1 cellular context compared by ENCODE assay signal in genomic region chr3:152786977-152787681, GRCh38.
TF ChIP-seq lines count a peak whose summit lies in the region.

No MANE protein-coding gene starts in this region.

TF ChIP-seq in K562, 482 proteins besides CTCF, POLR2A, EP300 and RAD21 (continued from another document and continues in another):
- TF ChIP-seq, protein P1, sequence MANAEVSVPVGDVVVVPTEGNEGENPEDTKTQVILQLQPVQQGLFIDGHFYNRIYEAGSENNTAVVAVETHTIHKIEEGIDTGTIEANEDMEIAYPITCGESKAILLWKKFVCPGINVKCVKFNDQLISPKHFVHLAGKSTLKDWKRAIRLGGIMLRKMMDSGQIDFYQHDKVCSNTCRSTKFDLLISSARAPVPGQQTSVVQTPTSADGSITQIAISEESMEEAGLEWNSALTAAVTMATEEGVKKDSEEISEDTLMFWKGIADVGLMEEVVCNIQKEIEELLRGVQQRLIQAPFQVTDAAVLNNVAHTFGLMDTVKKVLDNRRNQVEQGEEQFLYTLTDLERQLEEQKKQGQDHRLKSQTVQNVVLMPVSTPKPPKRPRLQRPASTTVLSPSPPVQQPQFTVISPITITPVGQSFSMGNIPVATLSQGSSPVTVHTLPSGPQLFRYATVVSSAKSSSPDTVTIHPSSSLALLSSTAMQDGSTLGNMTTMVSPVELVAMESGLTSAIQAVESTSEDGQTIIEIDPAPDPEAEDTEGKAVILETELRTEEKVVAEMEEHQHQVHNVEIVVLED (CRISPR knock-in tag; IDR thresholded peaks at IDR 0.05) = no peak
- TF ChIP-seq PRPF4 (IDR thresholded peaks at IDR 0.05; ENCODE audit: insufficient read depth, low read depth, low read length, poor library complexity, severe bottlenecking) (no peak), SRSF9 (IDR thresholded peaks at IDR 0.05; ENCODE audit: borderline replicate concordance, low read depth, low read length) (no peak), ARID1B (IDR thresholded peaks at IDR 0.05) (peak; percentile 31; the same call in 1 of the 2 replicates), ZNF280A (IDR thresholded peaks at IDR 0.05; ENCODE audit: low read depth, partially characterized antibody) (peak; percentile 39), HMG20A (CRISPR knock-in tag; conservative IDR thresholded peaks at IDR 0.05) (no peak), DIDO1 (tag; IDR thresholded peaks at IDR 0.05; ENCODE audit: low read depth) (no peak), HOXB6 (CRISPR knock-in tag; IDR thresholded peaks at IDR 0.05; ENCODE audit: borderline replicate concordance) (no peak), SOX6 (IDR thresholded peaks at IDR 0.05) (peak; percentile 54; the same call in 1 of the 2 replicates), ZNF444 (CRISPR knock-in tag; IDR thresholded peaks at IDR 0.05) (no peak), ZEB2 (IDR thresholded peaks at IDR 0.05) (no peak), FOXM1 (IDR thresholded peaks at IDR 0.05; ENCODE audit: low read depth) (peak; percentile 71), FOXM1 (CRISPR knock-in tag; IDR thresholded peaks at IDR 0.05; ENCODE audit: low read depth) (no peak), TAL1 (IDR thresholded peaks at IDR 0.05) (peak; percentile 34; the same call in 1 of the 2 replicates), CC2D1A (IDR thresholded peaks at IDR 0.05) (no peak), SRSF3 (IDR thresholded peaks at IDR 0.05; ENCODE audit: insufficient read depth, low read length) (no peak), NR2F6 (CRISPR knock-in tag; IDR thresholded peaks at IDR 0.05) (no peak), JUN (IDR thresholded peaks at IDR 0.05; ENCODE audit: borderline replicate concordance, low read depth, low read length) (no peak), JUN (CRISPR knock-in tag; IDR thresholded peaks at IDR 0.05; ENCODE audit: borderline replicate concordance) (no peak), HMGXB4 (CRISPR knock-in tag; IDR thresholded peaks at IDR 0.05) (no peak), THRB (CRISPR knock-in tag; conservative IDR thresholded peaks at IDR 0.05) (no peak), TRIM28 (IDR thresholded peaks at IDR 0.05) (peak; percentile 70; the same call in 1 of the 2 replicates), ZNF76 (CRISPR knock-in tag; IDR thresholded peaks at IDR 0.05; ENCODE audit: borderline replicate concordance) (no peak), ETV5 (CRISPR knock-in tag; IDR thresholded peaks at IDR 0.05; ENCODE audit: low read depth) (no peak), CHD4 (IDR thresholded peaks at IDR 0.05; ENCODE audit: insufficient read depth, insufficient replicate concordance, low read depth, low read length, poor library complexity, severe bottlenecking) (no peak), ZNF23 (CRISPR knock-in tag; IDR thresholded peaks at IDR 0.05) (no peak), E2F6 (IDR thresholded peaks at IDR 0.05; ENCODE audit: borderline replicate concordance in 1 of 2, extremely low read depth in 1 of 2, insufficient read depth in 1 of 2, insufficient read length in 1 of 2, low read depth in 1 of 2, low read length in 1 of 2, poor library complexity in 1 of 2, severe bottlenecking in 1 of 2) (no peak), TCF3 (CRISPR knock-in tag; IDR thresholded peaks at IDR 0.05) (peak; percentile 72), ZNF174 (CRISPR knock-in tag; IDR thresholded peaks at IDR 0.05) (no peak), PHB (CRISPR knock-in tag; IDR thresholded peaks at IDR 0.05) (no peak), TEAD1 (CRISPR knock-in tag; IDR thresholded peaks at IDR 0.05) (peak; percentile 63 to 73; a peak in 2 of 4 replicates)
- TF ChIP-seq, protein P2, sequence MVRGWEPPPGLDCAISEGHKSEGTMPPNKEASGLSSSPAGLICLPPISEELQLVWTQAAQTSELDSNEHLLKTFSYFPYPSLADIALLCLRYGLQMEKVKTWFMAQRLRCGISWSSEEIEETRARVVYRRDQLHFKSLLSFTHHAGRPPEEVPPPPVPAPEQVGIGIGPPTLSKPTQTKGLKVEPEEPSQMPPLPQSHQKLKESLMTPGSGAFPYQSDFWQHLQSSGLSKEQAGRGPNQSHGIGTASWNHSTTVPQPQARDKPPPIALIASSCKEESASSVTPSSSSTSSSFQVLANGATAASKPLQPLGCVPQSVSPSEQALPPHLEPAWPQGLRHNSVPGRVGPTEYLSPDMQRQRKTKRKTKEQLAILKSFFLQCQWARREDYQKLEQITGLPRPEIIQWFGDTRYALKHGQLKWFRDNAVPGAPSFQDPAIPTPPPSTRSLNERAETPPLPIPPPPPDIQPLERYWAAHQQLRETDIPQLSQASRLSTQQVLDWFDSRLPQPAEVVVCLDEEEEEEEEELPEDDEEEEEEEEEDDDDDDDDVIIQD (CRISPR knock-in tag; IDR thresholded peaks at IDR 0.05) = no peak
- TF ChIP-seq, protein P3, sequence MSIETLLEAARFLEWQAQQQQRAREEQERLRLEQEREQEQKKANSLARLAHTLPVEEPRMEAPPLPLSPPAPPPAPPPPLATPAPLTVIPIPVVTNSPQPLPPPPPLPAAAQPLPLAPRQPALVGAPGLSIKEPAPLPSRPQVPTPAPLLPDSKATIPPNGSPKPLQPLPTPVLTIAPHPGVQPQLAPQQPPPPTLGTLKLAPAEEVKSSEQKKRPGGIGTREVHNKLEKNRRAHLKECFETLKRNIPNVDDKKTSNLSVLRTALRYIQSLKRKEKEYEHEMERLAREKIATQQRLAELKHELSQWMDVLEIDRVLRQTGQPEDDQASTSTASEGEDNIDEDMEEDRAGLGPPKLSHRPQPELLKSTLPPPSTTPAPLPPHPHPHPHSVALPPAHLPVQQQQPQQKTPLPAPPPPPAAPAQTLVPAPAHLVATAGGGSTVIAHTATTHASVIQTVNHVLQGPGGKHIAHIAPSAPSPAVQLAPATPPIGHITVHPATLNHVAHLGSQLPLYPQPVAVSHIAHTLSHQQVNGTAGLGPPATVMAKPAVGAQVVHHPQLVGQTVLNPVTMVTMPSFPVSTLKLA (conservative IDR thresholded peaks at IDR 0.05) = no peak
- TF ChIP-seq, protein P4, sequence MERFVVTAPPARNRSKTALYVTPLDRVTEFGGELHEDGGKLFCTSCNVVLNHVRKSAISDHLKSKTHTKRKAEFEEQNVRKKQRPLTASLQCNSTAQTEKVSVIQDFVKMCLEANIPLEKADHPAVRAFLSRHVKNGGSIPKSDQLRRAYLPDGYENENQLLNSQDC (CRISPR knock-in tag; IDR thresholded peaks at IDR 0.05) = no peak
- TF ChIP-seq, protein P5, sequence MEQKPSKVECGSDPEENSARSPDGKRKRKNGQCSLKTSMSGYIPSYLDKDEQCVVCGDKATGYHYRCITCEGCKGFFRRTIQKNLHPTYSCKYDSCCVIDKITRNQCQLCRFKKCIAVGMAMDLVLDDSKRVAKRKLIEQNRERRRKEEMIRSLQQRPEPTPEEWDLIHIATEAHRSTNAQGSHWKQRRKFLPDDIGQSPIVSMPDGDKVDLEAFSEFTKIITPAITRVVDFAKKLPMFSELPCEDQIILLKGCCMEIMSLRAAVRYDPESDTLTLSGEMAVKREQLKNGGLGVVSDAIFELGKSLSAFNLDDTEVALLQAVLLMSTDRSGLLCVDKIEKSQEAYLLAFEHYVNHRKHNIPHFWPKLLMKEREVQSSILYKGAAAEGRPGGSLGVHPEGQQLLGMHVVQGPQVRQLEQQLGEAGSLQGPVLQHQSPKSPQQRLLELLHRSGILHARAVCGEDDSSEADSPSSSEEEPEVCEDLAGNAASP (IDR thresholded peaks at IDR 0.05) = no peak
- TF ChIP-seq, protein P6, sequence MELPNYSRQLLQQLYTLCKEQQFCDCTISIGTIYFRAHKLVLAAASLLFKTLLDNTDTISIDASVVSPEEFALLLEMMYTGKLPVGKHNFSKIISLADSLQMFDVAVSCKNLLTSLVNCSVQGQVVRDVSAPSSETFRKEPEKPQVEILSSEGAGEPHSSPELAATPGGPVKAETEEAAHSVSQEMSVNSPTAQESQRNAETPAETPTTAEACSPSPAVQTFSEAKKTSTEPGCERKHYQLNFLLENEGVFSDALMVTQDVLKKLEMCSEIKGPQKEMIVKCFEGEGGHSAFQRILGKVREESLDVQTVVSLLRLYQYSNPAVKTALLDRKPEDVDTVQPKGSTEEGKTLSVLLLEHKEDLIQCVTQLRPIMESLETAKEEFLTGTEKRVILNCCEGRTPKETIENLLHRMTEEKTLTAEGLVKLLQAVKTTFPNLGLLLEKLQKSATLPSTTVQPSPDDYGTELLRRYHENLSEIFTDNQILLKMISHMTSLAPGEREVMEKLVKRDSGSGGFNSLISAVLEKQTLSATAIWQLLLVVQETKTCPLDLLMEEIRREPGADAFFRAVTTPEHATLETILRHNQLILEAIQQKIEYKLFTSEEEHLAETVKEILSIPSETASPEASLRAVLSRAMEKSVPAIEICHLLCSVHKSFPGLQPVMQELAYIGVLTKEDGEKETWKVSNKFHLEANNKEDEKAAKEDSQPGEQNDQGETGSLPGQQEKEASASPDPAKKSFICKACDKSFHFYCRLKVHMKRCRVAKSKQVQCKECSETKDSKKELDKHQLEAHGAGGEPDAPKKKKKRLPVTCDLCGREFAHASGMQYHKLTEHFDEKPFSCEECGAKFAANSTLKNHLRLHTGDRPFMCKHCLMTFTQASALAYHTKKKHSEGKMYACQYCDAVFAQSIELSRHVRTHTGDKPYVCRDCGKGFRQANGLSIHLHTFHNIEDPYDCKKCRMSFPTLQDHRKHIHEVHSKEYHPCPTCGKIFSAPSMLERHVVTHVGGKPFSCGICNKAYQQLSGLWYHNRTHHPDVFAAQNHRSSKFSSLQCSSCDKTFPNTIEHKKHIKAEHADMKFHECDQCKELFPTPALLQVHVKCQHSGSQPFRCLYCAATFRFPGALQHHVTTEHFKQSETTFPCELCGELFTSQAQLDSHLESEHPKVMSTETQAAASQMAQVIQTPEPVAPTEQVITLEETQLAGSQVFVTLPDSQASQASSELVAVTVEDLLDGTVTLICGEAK (IDR thresholded peaks at IDR 0.05) = no peak
- TF ChIP-seq, protein P6 (CRISPR knock-in tag; IDR thresholded peaks at IDR 0.05) = no peak
